Comparison of ENCODE assay signal across 15 cellular contexts in genomic region chr20:32288225-32288849, GRCh38.
"Had no signal": no experiment of that assay in that cellular context is flagged by ENCODE, and none has a peak within 500 bp of the region (broad histone marks: within the 10 kb centered on the region; RNA-seq: fewer than 3 reads in every experiment).

No MANE protein-coding gene starts in this region.

- H3K9me3 Mint-ChIP-seq: nephron, WTC11 had no signal

- H3K36me3 Mint-ChIP-seq: WTC11 had no signal

- DNase-seq: activated CD4-positive, alpha-beta T cell treated with anti-CD3 and anti-CD28 coated beads, Interleukin-2, amount 50 U/mL, for 4 hours; activated CD8-positive, alpha-beta memory T cell treated with anti-CD3 and anti-CD28 coated beads, Interleukin-2, amount 50 U/mL, for 4 hours; glutamatergic neuron; mammary epithelial cell; mucosa of descending colon; psoas muscle; sigmoid colon; stimulated activated CD4-positive, alpha-beta T cell treated with anti-CD3 and anti-CD28 coated beads, Interleukin-12 subunit alpha, Interleukin-12 subunit beta, amount 100 ng/mL, for 4 hours; thyroid gland; uterus had no signal

- H3K27ac ChIP-seq: ascending aorta, esophagus muscularis mucosa, psoas muscle, sigmoid colon, SK-N-MC, uterus had no signal

- ATAC-seq: mucosa of descending colon, psoas muscle, WTC11 had no signal

- H3K27ac Mint-ChIP-seq: WTC11 had no signal

- H3K4me1 Mint-ChIP-seq: WTC11 had no signal

- H3K4me3 Mint-ChIP-seq: nephron, WTC11 had no signal

- H3K27me3 ChIP-seq: ascending aorta, esophagus muscularis mucosa, sigmoid colon, thyroid gland, uterus had no signal

- H3K36me3 ChIP-seq: esophagus muscularis mucosa, thyroid gland, uterus had no signal

- H3K9me3 ChIP-seq: ascending aorta, esophagus muscularis mucosa, mucosa of descending colon, psoas muscle, sigmoid colon, thyroid gland, uterus had no signal

- H3K4me3 ChIP-seq: ascending aorta, esophagus muscularis mucosa, mucosa of descending colon, psoas muscle, sigmoid colon, SK-N-MC, thyroid gland, uterus had no signal
